ENCODE assay signal across 9 cellular contexts in genomic region chr7:67019562-67020390, GRCh38. TPM values are rescaled to one million over a fixed set of nuclear protein-coding genes. Genes with fewer than 3 reads are reported as not detected.
DNase-seq lines count a peak whose midpoint lies in the region; ATAC-seq and TF ChIP-seq lines count a peak whose summit lies in the region.
"Had no signal": no experiment of that assay in that cellular context is flagged by ENCODE, and none has a peak within 500 bp of the region (broad histone marks: within the 10 kb centered on the region; RNA-seq: fewer than 3 reads in every experiment).

No MANE protein-coding gene starts in this region.

- H3K4me3 ChIP-seq in CD4-positive, CD25-positive, alpha-beta regulatory T cell (ENCODE audit: low read depth, low read length): no peak overlapping the region
- H3K4me3 ChIP-seq in epithelial cell of esophagus (ENCODE audit: low read length): no peak overlapping the region

- TF ChIP-seq CTCF in epithelial cell of esophagus (IDR thresholded peaks at IDR 0.05; ENCODE audit: insufficient read depth, low read depth, low read length, missing control alignments): no peak

- H3K9me3 Mint-ChIP-seq in CD4-positive, CD25-positive, alpha-beta regulatory T cell: no peaks in the 10 kb centered on the region

- peaks cover 43% of the 10 kb centered on the region for H3K36me3 ChIP-seq in CD4-positive, CD25-positive, alpha-beta regulatory T cell (ENCODE audit: control insufficient read depth, insufficient read depth, low read length)

- peak in 1 of 3 donors; percentile 45 for DNase-seq in CD4-positive, CD25-positive, alpha-beta regulatory T cell
- peak; percentile 74 for DNase-seq in HS-5 (ENCODE audit: low read depth)
- peak; percentile 15 for DNase-seq in NCI-H748 treated with DMSO at 0.1 percent for 48 hours (lab: John Stamatoyannopoulos, UW)
- peak; percentile 16 for DNase-seq in epithelial cell of esophagus (ENCODE audit: low read depth)
- DNase-seq in cerebellar cortex (ENCODE audit: low spot score): no peak
- no peak for DNase-seq in stimulated activated CD4-positive, alpha-beta T cell treated with anti-CD3 and anti-CD28 coated beads, Interleukin-2, amount 100 ng/mL, for 24 hours
- DNase-seq in NCI-H187 treated with DMSO at 0.1 percent for 48 hours (lab: John Stamatoyannopoulos, UW): no peak

- H3K27me3 ChIP-seq in CD4-positive, CD25-positive, alpha-beta regulatory T cell (ENCODE audit: control insufficient read depth, insufficient read depth, low read length): no peaks in the 10 kb centered on the region

- H3K4me3 Mint-ChIP-seq in CD4-positive, CD25-positive, alpha-beta regulatory T cell: no peak overlapping the region

- peaks cover 46% of the 10 kb centered on the region for H3K36me3 Mint-ChIP-seq in CD4-positive, CD25-positive, alpha-beta regulatory T cell

- H3K4me1 ChIP-seq in CD4-positive, CD25-positive, alpha-beta regulatory T cell (ENCODE audit: control insufficient read depth, insufficient read depth, low read length, poor library complexity, severe bottlenecking): no peaks in the 10 kb centered on the region
- H3K4me1 ChIP-seq: parathyroid adenoma had no signal

- H3K4me1 Mint-ChIP-seq in CD4-positive, CD25-positive, alpha-beta regulatory T cell: peaks cover 0 to 6% (median 5%) of the 10 kb centered on the region in 4 donors

- H3K27ac ChIP-seq in CD4-positive, CD25-positive, alpha-beta regulatory T cell (ENCODE audit: insufficient read depth, low read length, poor library complexity, severe bottlenecking): no peak overlapping the region
- H3K27ac ChIP-seq: parathyroid adenoma had no signal

- H3K27ac Mint-ChIP-seq in CD4-positive, CD25-positive, alpha-beta regulatory T cell: peak overlapping the region in 2 of 3 donors; percentile 36 to 65

- H3K27me3 Mint-ChIP-seq in CD4-positive, CD25-positive, alpha-beta regulatory T cell: no peaks in the 10 kb centered on the region

- peak in 1 of 2 donors; percentile 47 for ATAC-seq in CD4-positive, CD25-positive, alpha-beta regulatory T cell (ENCODE audit: low read depth in 2 of 2)
- ATAC-seq in HG02973 (IDR thresholded peaks at IDR 0.05; ENCODE audit: unreplicated experiment): no peak

- no peaks in the 10 kb centered on the region for H3K9me3 ChIP-seq in CD4-positive, CD25-positive, alpha-beta regulatory T cell (ENCODE audit: control insufficient read depth in 2 of 2, low read length in 2 of 2)

RNA-seq across cellular contexts. Expression of gene TYW1, which starts 23.1 kb away (rescaled TPM):
- total RNA-seq in CD4-positive, CD25-positive, alpha-beta regulatory T cell: 25.7 TPM
- 10 to 100 TPM; 17.8 to 26.0 (median 19.4) TPM for polyA plus RNA-seq in CD4-positive, CD25-positive, alpha-beta regulatory T cell

RNA-seq across cellular contexts. Expression of gene SBDS, which starts 24.4 kb away (rescaled TPM):
- 285 TPM for total RNA-seq in CD4-positive, CD25-positive, alpha-beta regulatory T cell
- 10 to 100 TPM; 74.7 to 78.5 (median 76.5) TPM for polyA plus RNA-seq in CD4-positive, CD25-positive, alpha-beta regulatory T cell

Comparison
In these comparisons a context has a peak if more than half of its experiments do, and no peak if none do; other contexts are left out.
1. DNase-seq: peak in HS-5 (single experiment), NCI-H748 treated with DMSO at 0.1 percent for 48 hours (single experiment) and epithelial cell of esophagus (single experiment); none in cerebellar cortex (single experiment), stimulated activated CD4-positive, alpha-beta T cell treated with anti-CD3 and anti-CD28 coated beads, Interleukin-2, amount 100 ng/mL, for 24 hours (0 of 2) and NCI-H187 treated with DMSO at 0.1 percent for 48 hours (single experiment).